In the genomic region with DNA sequence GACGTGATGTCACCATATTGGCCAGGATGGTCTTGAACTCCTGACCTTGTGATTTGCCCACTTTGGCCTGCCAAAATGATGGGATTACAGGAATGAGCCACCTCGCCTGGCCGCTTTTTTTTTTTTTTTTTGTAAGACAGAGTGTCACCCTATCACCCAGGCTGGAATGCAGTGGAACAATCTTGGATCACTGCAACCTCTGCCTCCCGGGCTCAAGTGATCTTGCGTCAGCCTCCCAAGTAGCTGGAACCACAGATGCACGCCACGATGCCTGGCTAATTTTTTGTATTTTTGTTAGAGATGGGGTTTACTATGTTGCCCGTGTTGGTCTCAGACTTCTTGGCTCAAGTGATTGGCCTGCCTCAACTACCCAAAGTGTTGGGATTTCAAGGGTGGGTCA, we compare ENCODE assay signal across 4 cellular contexts. TPM values are rescaled to one million over a fixed set of nuclear protein-coding genes. Genes with fewer than 3 reads are reported as not detected.
"Had no signal": no experiment of that assay in that cellular context is flagged by ENCODE, and none has a peak within 500 bp of the region (broad histone marks: within the 10 kb centered on the region; RNA-seq: fewer than 3 reads in every experiment).

No MANE protein-coding gene starts in this region.

- H3K4me3 ChIP-seq: GM12878 had no signal

- DNase-seq: GDM1, GF-D8 had no signal

- ATAC-seq: GM12878 had no signal

RNA-seq across cellular contexts. Expression of a gene that starts 45.2 kb away (rescaled TPM):
- total RNA-seq: G401 had no signal
